In the genomic region with DNA sequence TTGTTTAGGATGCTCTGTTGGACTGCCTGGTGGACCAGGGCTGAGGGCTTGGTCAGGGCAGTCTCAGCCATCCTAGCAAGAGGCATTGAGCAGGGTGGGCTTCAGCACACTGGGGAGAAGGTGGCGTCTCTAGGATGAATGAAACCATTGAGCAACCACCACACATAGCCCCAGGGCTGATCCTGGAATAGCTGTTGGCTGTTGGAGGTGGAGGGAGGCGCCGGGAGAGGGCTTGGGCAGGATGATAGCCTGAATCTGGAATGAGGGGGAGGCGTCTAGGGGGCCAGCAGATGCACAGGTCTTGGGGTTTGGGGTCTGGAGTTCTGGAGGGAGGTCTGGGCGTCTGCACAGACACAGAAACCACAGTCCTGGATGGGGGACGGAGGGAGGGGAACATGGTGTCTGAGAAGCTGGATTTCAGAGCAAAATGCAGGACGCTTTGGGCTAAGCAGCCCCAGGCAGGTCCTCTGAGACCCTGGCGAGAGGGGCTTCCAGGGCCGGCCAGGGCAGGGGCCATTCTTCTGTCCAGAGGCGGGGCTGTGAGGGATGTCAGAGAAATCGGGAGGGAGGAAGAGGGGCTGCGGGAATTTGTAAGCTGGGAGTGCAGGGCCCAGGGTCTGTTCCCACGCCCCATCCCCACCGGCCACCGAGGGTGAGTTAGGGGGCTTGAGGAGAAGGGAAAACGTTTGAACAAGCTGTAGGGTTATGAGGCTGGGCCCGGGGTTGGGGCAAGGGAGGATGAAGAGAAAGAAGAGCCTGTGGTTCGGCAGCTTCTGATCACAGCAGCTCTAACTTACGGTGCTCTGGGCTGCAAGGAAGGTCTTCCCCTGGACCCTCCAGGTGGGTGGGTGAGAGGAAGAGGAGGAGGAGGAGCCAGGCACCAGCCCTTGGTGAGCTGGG, we compare ENCODE assay signal across 1 cellular context.
TF ChIP-seq lines count a peak whose summit lies in the region.

No MANE protein-coding gene starts in this region.

TF ChIP-seq in A549, 52 proteins besides CTCF, POLR2A, EP300 and RAD21:
- TF ChIP-seq TP53 (CRISPR knock-in tag; IDR thresholded peaks at IDR 0.05) (no peak), BCL3 (IDR thresholded peaks at IDR 0.05) (no peak), HDAC2 (IDR thresholded peaks at IDR 0.05) (no peak), ZC3H11A (IDR thresholded peaks at IDR 0.05) (no peak), KDM1A (IDR thresholded peaks at IDR 0.05; ENCODE audit: low read depth) (no peak), NPAS2 (CRISPR knock-in tag; IDR thresholded peaks at IDR 0.05; ENCODE audit: borderline replicate concordance) (no peak), RNF2 (IDR thresholded peaks at IDR 0.05; ENCODE audit: borderline replicate concordance, low read depth) (no peak), EHF (CRISPR knock-in tag; IDR thresholded peaks at IDR 0.05) (no peak), GATA3 (IDR thresholded peaks at IDR 0.05; ENCODE audit: borderline replicate concordance) (no peak), FOSL2 (IDR thresholded peaks at IDR 0.05) (no peak), FOSL2 (CRISPR knock-in tag; IDR thresholded peaks at IDR 0.05) (no peak), CEBPB (IDR thresholded peaks at IDR 0.05) (no peak), ZSCAN20 (CRISPR knock-in tag; IDR thresholded peaks at IDR 0.05) (no peak), HOXB5 (CRISPR knock-in tag; IDR thresholded peaks at IDR 0.05) (no peak), MAFK (IDR thresholded peaks at IDR 0.05; ENCODE audit: partially characterized antibody) (no peak), PHF8 (IDR thresholded peaks at IDR 0.05; ENCODE audit: borderline replicate concordance, low read depth) (no peak), KDM5A (IDR thresholded peaks at IDR 0.05) (no peak)
